Comparison of ENCODE assay signal across 1 cellular context in the genomic region with DNA sequence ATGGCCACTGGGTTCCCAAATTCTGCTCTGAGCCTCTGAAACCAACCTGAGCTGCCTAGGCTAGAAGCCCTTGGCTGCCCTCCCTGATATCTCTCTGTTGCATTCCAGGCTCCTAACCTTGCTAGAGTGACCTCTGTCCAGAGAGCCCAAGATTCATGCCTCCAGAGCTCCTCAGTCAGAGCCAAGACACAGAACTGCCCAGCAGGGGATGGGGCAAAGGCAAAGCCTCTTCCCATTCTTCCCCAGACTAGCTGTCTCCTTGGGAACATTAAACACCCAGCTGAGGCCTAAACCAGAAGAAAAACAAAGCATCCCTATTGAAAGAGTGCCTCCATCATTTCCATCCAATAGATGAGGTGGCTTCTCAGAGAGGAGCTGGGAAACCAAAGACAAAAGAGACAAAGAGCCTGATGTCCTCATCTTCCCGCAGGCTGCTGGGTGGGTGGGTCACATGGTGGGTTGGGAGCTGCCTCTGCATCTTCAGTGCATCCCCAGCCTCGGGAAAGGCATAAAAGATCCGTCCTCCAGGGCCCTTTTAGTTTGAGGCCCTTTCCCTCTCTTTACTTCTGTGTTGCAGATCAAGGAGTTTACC.
TF ChIP-seq lines count a peak whose summit lies in the region.

No MANE protein-coding gene starts in this region.

TF ChIP-seq in SK-N-SH, 30 proteins besides CTCF, POLR2A, EP300 and RAD21 (continued from another document):
- TF ChIP-seq, protein P1, sequence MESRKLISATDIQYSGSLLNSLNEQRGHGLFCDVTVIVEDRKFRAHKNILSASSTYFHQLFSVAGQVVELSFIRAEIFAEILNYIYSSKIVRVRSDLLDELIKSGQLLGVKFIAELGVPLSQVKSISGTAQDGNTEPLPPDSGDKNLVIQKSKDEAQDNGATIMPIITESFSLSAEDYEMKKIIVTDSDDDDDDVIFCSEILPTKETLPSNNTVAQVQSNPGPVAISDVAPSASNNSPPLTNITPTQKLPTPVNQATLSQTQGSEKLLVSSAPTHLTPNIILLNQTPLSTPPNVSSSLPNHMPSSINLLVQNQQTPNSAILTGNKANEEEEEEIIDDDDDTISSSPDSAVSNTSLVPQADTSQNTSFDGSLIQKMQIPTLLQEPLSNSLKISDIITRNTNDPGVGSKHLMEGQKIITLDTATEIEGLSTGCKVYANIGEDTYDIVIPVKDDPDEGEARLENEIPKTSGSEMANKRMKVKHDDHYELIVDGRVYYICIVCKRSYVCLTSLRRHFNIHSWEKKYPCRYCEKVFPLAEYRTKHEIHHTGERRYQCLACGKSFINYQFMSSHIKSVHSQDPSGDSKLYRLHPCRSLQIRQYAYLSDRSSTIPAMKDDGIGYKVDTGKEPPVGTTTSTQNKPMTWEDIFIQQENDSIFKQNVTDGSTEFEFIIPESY (IDR thresholded peaks at IDR 0.05; ENCODE audit: borderline replicate concordance, low read depth), result no peak
- TF ChIP-seq YY1 (IDR thresholded peaks at IDR 0.05; ENCODE audit: low read depth) (no peak), RXRA (IDR thresholded peaks at IDR 0.05; ENCODE audit: borderline replicate concordance, low read depth) (no peak), FOXJ3 (CRISPR knock-in tag; IDR thresholded peaks at IDR 0.05) (no peak), JUND (IDR thresholded peaks at IDR 0.05) (no peak)
